Comparison of ENCODE assay signal across 14 cellular contexts in the genomic region with DNA sequence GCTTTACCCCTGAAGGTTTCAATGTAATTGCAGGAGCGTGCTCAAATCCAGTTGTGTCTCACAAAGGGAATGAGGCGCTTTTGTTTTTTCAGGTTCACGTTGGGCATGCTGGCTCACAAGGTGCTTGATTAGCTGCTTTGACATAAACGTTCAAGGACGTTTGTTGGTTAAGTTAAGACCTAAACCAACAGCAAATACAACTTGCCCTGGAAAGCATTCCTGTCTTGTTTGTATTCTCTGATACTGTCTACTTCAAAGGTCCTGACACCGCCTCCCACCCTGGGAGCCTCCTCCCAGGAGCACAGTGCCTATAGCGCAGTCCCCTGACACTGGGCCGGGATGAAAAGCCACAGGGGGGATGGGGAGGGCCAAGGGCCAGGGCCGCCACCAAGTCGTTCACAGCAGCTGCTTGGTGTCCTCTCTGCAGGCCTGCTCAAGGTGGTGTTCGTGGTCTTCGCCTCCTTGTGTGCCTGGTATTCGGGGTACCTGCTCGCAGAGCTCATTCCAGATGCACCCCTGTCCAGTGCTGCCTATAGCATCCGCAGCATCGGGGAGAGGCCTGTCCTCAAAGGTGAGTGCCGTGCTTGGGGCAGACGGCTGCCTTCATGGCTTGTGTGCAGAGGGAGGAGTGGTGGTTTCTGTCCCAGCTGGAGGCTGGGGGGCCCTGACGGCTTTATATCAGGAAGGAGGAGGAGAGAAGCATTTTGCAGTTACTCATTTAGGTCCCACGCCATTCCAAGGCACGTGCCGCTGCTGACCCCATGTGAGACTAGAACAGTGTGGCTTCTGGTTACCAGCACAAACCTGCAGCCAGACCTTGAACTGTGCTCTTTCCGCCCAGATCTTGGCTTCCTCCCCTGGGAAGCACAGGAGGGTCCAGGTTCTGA. TPM values are rescaled to one million over a fixed set of nuclear protein-coding genes. Genes with fewer than 3 reads are reported as not detected.
DNase-seq lines count a peak whose midpoint lies in the region; ATAC-seq and TF ChIP-seq lines count a peak whose summit lies in the region.
"Had no signal": no experiment of that assay in that cellular context is flagged by ENCODE, and none has a peak within 500 bp of the region (broad histone marks: within the 10 kb centered on the region; RNA-seq: fewer than 3 reads in every experiment).

No MANE protein-coding gene starts in this region.

- H3K9ac ChIP-seq in BLaER1 (no peak overlapping the region), OCI-LY1 (ENCODE audit: low read length) (peak overlapping the region; percentile 65; the same call in 1 of the 2 replicates)

- H3K9me2 ChIP-seq in OCI-LY1 (ENCODE audit: low read depth, low read length), result no peaks in the 10 kb centered on the region

- no peak overlapping the region for H3K4me3 Mint-ChIP-seq in neural crest cell

- TF ChIP-seq POLR2A in erythroblast (IDR thresholded peaks at IDR 0.05; ENCODE audit: low read length), result no peak

- H3K27ac ChIP-seq in BLaER1 (peak overlapping the region; percentile 82), OCI-LY1 (ENCODE audit: low read depth, low read length, poor library complexity, severe bottlenecking) (peak overlapping the region; percentile 100), upper lobe of right lung (no peak overlapping the region)
- H3K27ac ChIP-seq in effector memory CD4-positive, alpha-beta T cell (ENCODE audit: insufficient read depth, low read length, poor library complexity, severe bottlenecking), result no peak overlapping the region
- H3K27ac ChIP-seq: PC-9, SJSA1 had no signal

- H3K4me3 ChIP-seq in BLaER1, result no peak overlapping the region
- H3K4me3 ChIP-seq in OCI-LY1 (ENCODE audit: low read depth, low read length, poor library complexity, severe bottlenecking), result no peak overlapping the region
- no peak overlapping the region for H3K4me3 ChIP-seq in effector memory CD4-positive, alpha-beta T cell (ENCODE audit: insufficient read depth, low read depth, low read length, poor library complexity, severe bottlenecking)
- no peak overlapping the region for H3K4me3 ChIP-seq in upper lobe of right lung
- H3K4me3 ChIP-seq: PC-9, SJSA1 had no signal

- no peaks in the 10 kb centered on the region for H3K36me3 Mint-ChIP-seq in neural crest cell (ENCODE audit: low read depth)

- peak overlapping the region; percentile 20 for H3K27ac Mint-ChIP-seq in neural crest cell (ENCODE audit: unreplicated experiment)

- no peaks in the 10 kb centered on the region for H3K9me3 ChIP-seq in BLaER1
- no peaks in the 10 kb centered on the region for H3K9me3 ChIP-seq in OCI-LY1 (ENCODE audit: low read length)
- H3K9me3 ChIP-seq in effector memory CD4-positive, alpha-beta T cell (ENCODE audit: control insufficient read depth, low read length), result no peaks in the 10 kb centered on the region
- no peaks in the 10 kb centered on the region for H3K9me3 ChIP-seq in upper lobe of right lung
- H3K9me3 ChIP-seq: SJSA1 had no signal

- no peak for ATAC-seq in HG03196 (IDR thresholded peaks at IDR 0.05; ENCODE audit: unreplicated experiment)
- no peak for ATAC-seq in upper lobe of right lung

- TF ChIP-seq CTCF in OCI-LY1 (IDR thresholded peaks at IDR 0.05; ENCODE audit: low read length) (no peak), neural crest cell (conservative IDR thresholded peaks at IDR 0.05) (no peak), upper lobe of right lung (IDR thresholded peaks at IDR 0.05) (no peak)

- no peak overlapping the region for H2AFZ ChIP-seq in OCI-LY1 (ENCODE audit: low read length)
- H2AFZ ChIP-seq: PC-9 had no signal

- H3K27me3 Mint-ChIP-seq in neural crest cell (ENCODE audit: low read depth), result peaks cover 13% of the 10 kb centered on the region

- intact Hi-C loops in upper lobe of right lung (cut with DNase I), result no loop called here

- H3K27me3 ChIP-seq in BLaER1 (peaks cover 8% of the 10 kb centered on the region; the same call in 1 of the 2 replicates), OCI-LY1 (ENCODE audit: insufficient read depth, low read length) (no peaks in the 10 kb centered on the region), upper lobe of right lung (peaks cover 2% of the 10 kb centered on the region)
- peaks cover 5% of the 10 kb centered on the region for H3K27me3 ChIP-seq in effector memory CD4-positive, alpha-beta T cell (replicated peaks; ENCODE audit: control insufficient read depth, insufficient read depth, low read length, poor library complexity, severe bottlenecking)

- DNase-seq in HuH-7 (ENCODE audit: low spot score) (peak; percentile 73), neural crest cell (ENCODE audit: low read depth, low spot score) (no peak), erythroblast (lab: John Stamatoyannopoulos, UW) (no peak), upper lobe of right lung (no peak)
- DNase-seq in effector memory CD4-positive, alpha-beta T cell, result no peak
- DNase-seq: NCI-H1092, NCI-H2107, NCI-H345, PC-9 had no signal

- no peaks in the 10 kb centered on the region for H3F3A ChIP-seq in OCI-LY1 (ENCODE audit: insufficient read depth, low read length)

- H4K20me1 ChIP-seq in BLaER1 (no peaks in the 10 kb centered on the region), OCI-LY1 (ENCODE audit: insufficient read depth, low read length) (no peaks in the 10 kb centered on the region)

- H3K4me2 ChIP-seq in BLaER1 (peak overlapping the region; percentile 73), OCI-LY1 (ENCODE audit: low read length) (no peak overlapping the region)
- H3K4me2 ChIP-seq: PC-9 had no signal

- H3K36me3 ChIP-seq in BLaER1, result no peaks in the 10 kb centered on the region
- no peaks in the 10 kb centered on the region for H3K36me3 ChIP-seq in OCI-LY1 (ENCODE audit: insufficient read depth, low read length)
- H3K36me3 ChIP-seq in effector memory CD4-positive, alpha-beta T cell (ENCODE audit: control insufficient read depth, insufficient read depth, low read length), result no peaks in the 10 kb centered on the region
- H3K36me3 ChIP-seq in upper lobe of right lung, result no peaks in the 10 kb centered on the region
- H3K36me3 ChIP-seq: SJSA1 had no signal

- H3K79me2 ChIP-seq in OCI-LY1 (ENCODE audit: insufficient read depth, low read length), result no peaks in the 10 kb centered on the region

- H3K4me1 ChIP-seq in BLaER1 (peaks cover 50% of the 10 kb centered on the region), OCI-LY1 (ENCODE audit: insufficient read depth, low read length, severe bottlenecking) (peaks cover 77% of the 10 kb centered on the region), upper lobe of right lung (no peaks in the 10 kb centered on the region)
- H3K4me1 ChIP-seq in effector memory CD4-positive, alpha-beta T cell (ENCODE audit: control insufficient read depth, insufficient read depth, low read length, poor library complexity, severe bottlenecking), result no peaks in the 10 kb centered on the region
- H3K4me1 ChIP-seq: SJSA1 had no signal

- no peaks in the 10 kb centered on the region for H3K4me1 Mint-ChIP-seq in neural crest cell

- H3K9me3 Mint-ChIP-seq in neural crest cell, result no peaks in the 10 kb centered on the region

RNA-seq across cellular contexts. Expression of a gene that starts 6.1 kb away (rescaled TPM):
- total RNA-seq in neural crest cell (0.23 TPM in 1 of 2 replicates, not detected in the other), upper lobe of right lung (5.2 TPM)
- total RNA-seq: A172, PC-9, SJSA1 had no signal

RNA-seq across cellular contexts. Expression of a gene that starts 39.1 kb away (rescaled TPM):
- total RNA-seq in neural crest cell (not detected in 2 replicates), upper lobe of right lung (23.0 TPM)
- total RNA-seq: SJSA1 had no signal

Comparison
In these comparisons a context has a peak if more than half of its experiments do, and no peak if none do; other contexts are left out.
1. H3K27ac ChIP-seq: peak in BLaER1 (single experiment) and OCI-LY1 (single experiment); none in effector memory CD4-positive, alpha-beta T cell (single experiment) and upper lobe of right lung (single experiment).
2. RNA of a gene that starts 39.1 kb away (total RNA-seq): 23.0 TPM in upper lobe of right lung (single experiment); not detected in neural crest cell; every median in the first group is over 10 times any median in the second.